ENCODE assay signal across 20 cellular contexts in the genomic region with DNA sequence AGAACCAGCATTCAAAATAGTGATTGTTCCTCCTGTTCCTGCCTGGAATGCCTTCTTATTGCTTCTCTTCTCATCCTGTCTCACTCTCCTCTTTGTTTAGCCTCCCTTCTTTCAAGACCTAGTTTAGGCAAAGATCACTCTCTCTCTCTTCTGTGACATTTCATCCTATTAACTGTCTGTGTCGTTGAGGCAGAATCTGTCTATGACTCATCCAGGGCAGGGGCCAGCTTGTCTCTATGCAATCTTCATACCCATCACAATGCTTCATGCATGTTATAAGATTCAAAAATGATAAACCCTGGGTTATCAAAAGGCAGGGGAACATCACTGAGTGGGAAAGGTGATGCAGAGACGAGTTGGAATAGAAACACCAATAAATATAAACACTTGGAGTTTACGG. TPM values are rescaled to one million over a fixed set of nuclear protein-coding genes. Genes with fewer than 3 reads are reported as not detected.
DNase-seq lines count a peak whose midpoint lies in the region; FAIRE-seq and TF ChIP-seq lines count a peak whose summit lies in the region.
"Had no signal": no experiment of that assay in that cellular context is flagged by ENCODE, and none has a peak within 500 bp of the region (broad histone marks: within the 10 kb centered on the region; RNA-seq: fewer than 3 reads in every experiment).

No MANE protein-coding gene starts in this region.

- CTCF ChIA-PET in MCF 10A (lab: Yijun Ruan, JAX) (interaction anchor here (1.7 kb wide), 1 partner anchor 278 kb away, joined by 5 read pairs; no protein-coding TSS in a partner anchor), mammary epithelial cell (lab: Charles Lee; ENCODE audit: low non-redundant PET) (interaction anchor here (0.6 kb wide), 1 partner anchor 163 kb away, joined by 5 read pairs; no protein-coding TSS in a partner anchor), H1 (lab: Charles Lee; ENCODE audit: partially characterized antibody) (interaction anchor here (1.9 kb wide), 1 partner anchor 30 kb away, joined by 10 read pairs; no protein-coding TSS in a partner anchor)

- TF ChIP-seq EP300 in H1 (IDR thresholded peaks at IDR 0.05; ENCODE audit: borderline replicate concordance in 1 of 2, low read depth in 2 of 2, low read length in 2 of 2) = no peak

- POLR2A ChIA-PET in MCF 10A (lab: Yijun Ruan, JAX) (no interaction called here), H1 (lab: Charles Lee; ENCODE audit: partially characterized antibody) (interaction anchor here (1.2 kb wide), 1 partner anchor 9 kb away, joined by 3 read pairs; no protein-coding TSS in a partner anchor)

- dilution Hi-C loops in mammary epithelial cell (cut with HindIII; ENCODE audit: low sequenced_read_pairs) = no loop called here

- no peak for TF ChIP-seq POLR2A in H1 (IDR thresholded peaks at IDR 0.05; ENCODE audit: control extremely low read depth in 1 of 2, low read depth in 2 of 2, low read length in 2 of 2)

- H3K18ac ChIP-seq in H1 (ENCODE audit: extremely low read depth, low read length) = no peak overlapping the region

- H3K36me3 ChIP-seq in mammary epithelial cell (ENCODE audit: insufficient read depth, low read length) (no peaks in the 10 kb centered on the region), H1 (ENCODE audit: control insufficient read depth in 2 of 4, insufficient read depth in 4 of 4, low read length in 3 of 4) (no peaks in the 10 kb centered on the region), hepatocyte (replicated peaks; ENCODE audit: insufficient read depth, low read depth) (no peaks in the 10 kb centered on the region)

- no peaks in the 10 kb centered on the region for H3K23me2 ChIP-seq in H1 (ENCODE audit: low read depth, low read length)

- no peak overlapping the region for H2BK5ac ChIP-seq in H1 (ENCODE audit: low read depth, low read length)

- H3K9ac ChIP-seq in mammary epithelial cell (ENCODE audit: insufficient read depth, low read length) (no peak overlapping the region), H1 (replicated peaks in 1 of 4; ENCODE audit: extremely low read depth in 1 of 4, low read depth in 3 of 4, low read length in 3 of 4) (no peak overlapping the region)

- no peak overlapping the region for H2BK120ac ChIP-seq in H1 (replicated peaks; ENCODE audit: low read depth, low read length)

- 15% methylated on average over 3 of the region's 3 CpGs for WGBS in mammary epithelial cell (ENCODE audit: low coverage, missing lambda C conversion rate)
- WGBS in H1 (ENCODE audit: extremely low coverage in 1 of 2, insufficient coverage in 1 of 2, insufficient read length in 1 of 2, insufficient replicate concordance in 2 of 2, low coverage in 1 of 2, low lambda C conversion rate in 2 of 2, missing lambda C conversion rate in 1 of 2), 2 experiments = 93% methylated on average over 3 of the region's 3 CpGs; no CpG with 5 or more reads in 1 of the 2 experiments
- WGBS in hepatocyte (ENCODE audit: low lambda C conversion rate, missing lambda C conversion rate) = 72% methylated on average over 3 of the region's 3 CpGs

- H3K79me1 ChIP-seq in H1 (ENCODE audit: low read depth, low read length) = no peaks in the 10 kb centered on the region

- peaks cover 6% of the 10 kb centered on the region for H3K4me1 Mint-ChIP-seq in MCF 10A (ENCODE audit: insufficient read depth, unreplicated experiment)
- H3K4me1 Mint-ChIP-seq: CD4-positive, alpha-beta memory T cell had no signal

- TF ChIP-seq RAD21 in H1 (IDR thresholded peaks at IDR 0.05 in 1 of 2, conservative IDR thresholded peaks at IDR 0.05 in 1 of 2; ENCODE audit: low read depth in 2 of 2, low read length in 2 of 2) = no peak

- no peak overlapping the region for H4K91ac ChIP-seq in H1 (replicated peaks; ENCODE audit: insufficient read length, low read length)

- H3K27me3 ChIP-seq in mammary epithelial cell (ENCODE audit: insufficient read depth, low read length) (no peaks in the 10 kb centered on the region), H1 (replicated peaks in 1 of 4; ENCODE audit: control insufficient read depth in 3 of 4, extremely low read depth in 1 of 4, insufficient read depth in 3 of 4, low read length in 3 of 4) (peaks cover 0 to 10% (median 6%) of the 10 kb centered on the region in 4 experiments; a peak in 3 of 7 replicates), hepatocyte (peaks cover 6% of the 10 kb centered on the region)

- no peaks in the 10 kb centered on the region for H3K36me3 Mint-ChIP-seq in MCF 10A (ENCODE audit: insufficient read depth, unreplicated experiment)
- H3K36me3 Mint-ChIP-seq: CD4-positive, alpha-beta memory T cell had no signal

- H2BK12ac ChIP-seq in H1 (ENCODE audit: low read depth, low read length) = no peak overlapping the region

- H3K4me1 ChIP-seq in mammary epithelial cell (ENCODE audit: insufficient read depth, low read length) (peaks cover 12% of the 10 kb centered on the region), H1 (replicated peaks in 1 of 4; ENCODE audit: control insufficient read depth in 3 of 4, insufficient read depth in 4 of 4, low read length in 3 of 4) (peaks cover 0 to 9% (median 6%) of the 10 kb centered on the region in 4 experiments; a peak in 4 of 7 replicates), hepatocyte (ENCODE audit: insufficient read depth) (no peaks in the 10 kb centered on the region)

- no peak overlapping the region for H4K8ac ChIP-seq in H1 (ENCODE audit: extremely low read depth, insufficient read depth, low read length)

- no peaks in the 10 kb centered on the region for H4K20me1 ChIP-seq in mammary epithelial cell (ENCODE audit: insufficient read depth, low read length)
- H4K20me1 ChIP-seq in H1 (replicated peaks in 1 of 2; ENCODE audit: control insufficient read depth in 1 of 2, insufficient read depth in 2 of 2, low read length in 2 of 2) = no peaks in the 10 kb centered on the region
- H4K20me1 ChIP-seq in hepatocyte (ENCODE audit: insufficient read depth, poor library complexity, severe bottlenecking) = no peaks in the 10 kb centered on the region

- H3K9me3 ChIP-seq in mammary epithelial cell (replicated peaks; ENCODE audit: insufficient read depth, low read length) = no peaks in the 10 kb centered on the region
- no peaks in the 10 kb centered on the region for H3K9me3 ChIP-seq in H1 (ENCODE audit: insufficient read depth in 2 of 2, low read depth in 1 of 2, low read length in 1 of 2)
- no peaks in the 10 kb centered on the region for H3K9me3 ChIP-seq in hepatocyte (ENCODE audit: low read depth)

- H3K4me3 ChIP-seq in mammary epithelial cell (replicated peaks in 1 of 3; ENCODE audit: insufficient read depth in 1 of 3, low read depth in 2 of 3, low read length in 3 of 3) (no peak overlapping the region), H1 (ENCODE audit: extremely low read depth in 1 of 4, insufficient read depth in 2 of 4, low read depth in 3 of 4, low read length in 4 of 4) (no peak overlapping the region), hepatocyte (no peak overlapping the region)

- H2AFZ ChIP-seq in mammary epithelial cell (ENCODE audit: low read depth, low read length) (no peak overlapping the region), H1 (ENCODE audit: low read length) (no peak overlapping the region), hepatocyte (no peak overlapping the region)

- H3K4ac ChIP-seq in H1 (replicated peaks; ENCODE audit: insufficient read length, low read depth, low read length) = no peak overlapping the region

- no peak overlapping the region for H3K27ac Mint-ChIP-seq in MCF 10A (ENCODE audit: low read depth, unreplicated experiment)
- H3K27ac Mint-ChIP-seq: CD4-positive, alpha-beta memory T cell; H9 had no signal

- no peak overlapping the region for H3K4me3 Mint-ChIP-seq in MCF 10A (ENCODE audit: unreplicated experiment)
- H3K4me3 Mint-ChIP-seq: CD4-positive, alpha-beta memory T cell; H9 had no signal

- H3K27ac ChIP-seq in mammary epithelial cell (ENCODE audit: insufficient read depth, low read depth, low read length) (no peak overlapping the region), H1 (ENCODE audit: low read depth, low read length) (no peak overlapping the region), hepatocyte (peak overlapping the region; percentile 39)

- in situ Hi-C loops in mammary epithelial cell (cut with MboI; ENCODE audit: low sequenced_read_pairs in 2 of 2) = no loop called here

- H3K9me3 Mint-ChIP-seq in MCF 10A (ENCODE audit: unreplicated experiment) = no peaks in the 10 kb centered on the region
- H3K9me3 Mint-ChIP-seq: H9 had no signal

- TF ChIP-seq CTCF in MCF 10A (IDR thresholded peaks at IDR 0.05; ENCODE audit: unreplicated experiment) (no peak), mammary epithelial cell (conservative IDR thresholded peaks at IDR 0.05 in 1 of 2, IDR thresholded peaks at IDR 0.05 in 1 of 2; ENCODE audit: extremely low read depth in 1 of 2, insufficient read depth in 1 of 2, low read depth in 1 of 2, low read length in 2 of 2) (no peak), H1 (IDR thresholded peaks at IDR 0.05; ENCODE audit: control extremely low read depth in 1 of 3, insufficient read depth in 1 of 3, low read depth in 1 of 3, low read length in 3 of 3) (no peak), hepatocyte (IDR thresholded peaks at IDR 0.05; ENCODE audit: poor library complexity) (no peak)

- no peak overlapping the region for H3K56ac ChIP-seq in H1 (replicated peaks; ENCODE audit: insufficient read length, low read depth, low read length)

- H3K9me2 ChIP-seq in hepatocyte (replicated peaks; ENCODE audit: insufficient read depth) = no peaks in the 10 kb centered on the region

- no peaks in the 10 kb centered on the region for H3K79me2 ChIP-seq in mammary epithelial cell (ENCODE audit: insufficient read depth, low read length)
- H3K79me2 ChIP-seq in H1 (ENCODE audit: control insufficient read depth in 1 of 2, insufficient read depth in 2 of 2, low read length in 2 of 2) = no peaks in the 10 kb centered on the region
- H3K79me2 ChIP-seq in hepatocyte = no peaks in the 10 kb centered on the region

- no TSS peak for BruUV-seq in MCF 10A (replicated peaks; lab: Mats Ljungman, UMichigan)
- BruUV-seq in mammary epithelial cell (replicated peaks; lab: Mats Ljungman, UMichigan) = no TSS peak

- H3K27me3 Mint-ChIP-seq in MCF 10A (ENCODE audit: insufficient read depth, unreplicated experiment) = peaks cover 17% of the 10 kb centered on the region
- H3K27me3 Mint-ChIP-seq: CD4-positive, alpha-beta memory T cell had no signal

- H2BK15ac ChIP-seq in H1 (ENCODE audit: low read length) = peak overlapping the region; percentile 5; the same call in 1 of the 2 replicates

- no peak overlapping the region for H3K14ac ChIP-seq in H1 (ENCODE audit: insufficient read length)

- intact Hi-C loops in MCF 10A (cut with micrococcal nuclease) = no loop called here
- intact Hi-C loops in mammary epithelial cell (cut with micrococcal nuclease) = no loop called here

- H3K23ac ChIP-seq in H1 (ENCODE audit: insufficient read length) = no peak overlapping the region

- FAIRE-seq in H1 (lab: Jason Lieb, UNC) = no peak
- FAIRE-seq: GM12891, GM18507 had no signal

- H2AK5ac ChIP-seq in H1 (ENCODE audit: low read depth, low read length) = no peak overlapping the region

- H4K5ac ChIP-seq in H1 (ENCODE audit: insufficient read length, low read depth, low read length) = no peak overlapping the region

- DNase-seq in MCF 10A (ENCODE audit: unreplicated experiment) = peak; percentile 6
- DNase-seq in mammary epithelial cell = no peak
- peak in 1 of 2 experiments; percentile 16 for DNase-seq in H1 (ENCODE audit: low read depth in 1 of 2, low spot score in 2 of 2)
- DNase-seq in hepatocyte (ENCODE audit: low spot score) = no peak
- DNase-seq in activated effector memory CD4-positive, alpha-beta T cell treated with Interleukin-2 at 50 U/mL for 16 hours = no peak
- DNase-seq in NCI-H345 treated with DMSO at 0.1 percent for 48 hours (lab: John Stamatoyannopoulos, UW; ENCODE audit: unreplicated experiment) = no peak
- DNase-seq in NCI-H1092 treated with DMSO at 0.1 percent for 48 hours (lab: John Stamatoyannopoulos, UW) = no peak
- DNase-seq: 8988T; C1 segment of cervical spinal cord; CD4-positive, alpha-beta memory T cell; COR-L47; DMS79 treated with DMSO at 0.1 percent for 48 hours; GF-D8; GOT3; H9 had no signal

- H3K4me2 ChIP-seq in mammary epithelial cell (ENCODE audit: insufficient read depth, low read depth, low read length) (no peak overlapping the region), H1 (ENCODE audit: insufficient read depth in 1 of 2, low read depth in 2 of 2, low read length in 2 of 2) (no peak overlapping the region), hepatocyte (no peak overlapping the region)

- no peak overlapping the region for H2BK20ac ChIP-seq in H1 (ENCODE audit: low read length)

RNA-seq across cellular contexts. Expression of gene FOXA2, which starts 32.2 kb away (rescaled TPM):
- 1.1 and 1.4 TPM in 2 replicates for total RNA-seq in MCF 10A (2022)
- total RNA-seq in mammary epithelial cell = 1 to 10 TPM in 1 of 2 donors, not detected in 1; 1.0 TPM
- polyA plus RNA-seq in mammary epithelial cell = 1.0 TPM
- polyA minus RNA-seq in mammary epithelial cell = 0.93 TPM
- 0.34 TPM in 1 of 2 replicates, not detected in the other for total RNA-seq in H1 (2021; fragmentation: NEBNext Ultra II Directional; extraction: Animal tissue kit (Norgen Biotek cat#: 25700))
- 0.09 TPM in 1 of 2 replicates, not detected in the other for polyA plus RNA-seq in H1 (2011; rRNA removed)
- not detected for polyA plus RNA-seq in H1 (2011; cell fraction: cytosol; rRNA removed)
- polyA plus RNA-seq in H1 (2011; cell fraction: nucleus; rRNA removed) = 0.04 TPM
- 0.06 to 0.12 TPM (median 0.09 TPM) in 3 of 4 replicates, not detected in the other for polyA plus RNA-seq in H1 (2012, experiment 1 of 2)
- 0.12 TPM for polyA plus RNA-seq in H1 (2012, experiment 2 of 2)
- 0.28 TPM for polyA plus RNA-seq in H1 (2013, experiment 1 of 2)
- polyA plus RNA-seq in H1 (2013, experiment 2 of 2) = 0.31 TPM
- not detected in 2 replicates for polyA minus RNA-seq in H1 (2011; rRNA and poly(A)+ RNA removed)
- not detected for polyA minus RNA-seq in H1 (2011; cell fraction: cytosol; rRNA and poly(A)+ RNA removed)
- not detected for polyA minus RNA-seq in H1 (2011; cell fraction: nucleus; rRNA and poly(A)+ RNA removed)
- 7.9 and 11.1 TPM in 2 replicates for total RNA-seq in hepatocyte
- 13.3 and 17.5 TPM in 2 replicates for polyA plus RNA-seq in hepatocyte
- total RNA-seq: A673; CD4-positive, alpha-beta memory T cell; G401; H9 had no signal
- polyA plus RNA-seq: BJ; CD4-positive, alpha-beta memory T cell had no signal
